ENCODE assay signal across 11 cellular contexts in genomic region chr1:150543500-150544143, GRCh38. TPM values are rescaled to one million over a fixed set of nuclear protein-coding genes. Genes with fewer than 3 reads are reported as not detected.
DNase-seq lines count a peak whose midpoint lies in the region; ATAC-seq, FAIRE-seq and TF ChIP-seq lines count a peak whose summit lies in the region.
"Had no signal": no experiment of that assay in that cellular context is flagged by ENCODE, and none has a peak within 500 bp of the region (broad histone marks: within the 10 kb centered on the region; RNA-seq: fewer than 3 reads in every experiment).

No MANE protein-coding gene starts in this region.

- in situ Hi-C loops in HepG2 (cut with HindIII; ENCODE audit: extremely low pct_ligation_motif_present, low pct_unique_long_range_greater_than_20kb) = no loop called here

- no peak overlapping the region for H3K27ac Mint-ChIP-seq in natural killer cell treated with Interleukin-12 subunit alpha and Interleukin-12 subunit beta and Interleukin-15 and Interleukin-18, amount 100 ng/mL, for 72 hours
- no peak overlapping the region for H3K27ac Mint-ChIP-seq in natural killer cell
- H3K27ac Mint-ChIP-seq in WTC11 = no peak overlapping the region

- H3K4me3 ChIP-seq in adipocyte (ENCODE audit: low read length) = peak overlapping the region; percentile 22
- H3K4me3 ChIP-seq in HepG2 (replicated peaks in 1 of 3; ENCODE audit: insufficient read depth in 1 of 3, low read depth in 2 of 3, low read length in 3 of 3) = peak overlapping the region in 1 of 3 experiments; percentile 46; a peak in 2 of 6 replicates

- peak; percentile 22 for DNase-seq in natural killer cell treated with Interleukin-12 subunit alpha and Interleukin-12 subunit beta and Interleukin-15 and Interleukin-18, amount 100 ng/mL, for 72 hours (ENCODE audit: low spot score)
- DNase-seq in natural killer cell (no peak), adipocyte (ENCODE audit: low read depth) (no peak), HepG2 (ENCODE audit: low spot score) (peak; percentile 74), DMS 273 (lab: John Stamatoyannopoulos, UW; ENCODE audit: unreplicated experiment) (no peak), superior temporal gyrus (ENCODE audit: extremely low spot score) (no peak), WTC11 (ENCODE audit: low spot score) (no peak)
- DNase-seq: ACHN, hypothalamus had no signal

- TF ChIP-seq CTCF in natural killer cell (IDR thresholded peaks at IDR 0.05) = no peak
- TF ChIP-seq CTCF in HepG2 (CRISPR knock-in tag; IDR thresholded peaks at IDR 0.05) = no peak
- TF ChIP-seq CTCF in WTC11 (IDR thresholded peaks at IDR 0.05) = no peak

- no TSS peak for BruUV-seq in HepG2 (replicated peaks; lab: Mats Ljungman, UMichigan)

- POLR2A ChIA-PET in HepG2 (lab: Yijun Ruan, JAX) (interaction anchor here (1.0 to 1.6 kb wide), 4 partner anchors 11 to 36 kb away, joined by 4 to 12 read pairs (median 4); partner anchors contain the start of genes FALEC and MCL1), WTC11 (lab: Charles Lee) (no interaction called here)

- no peak for ATAC-seq in natural killer cell treated with Interleukin-12 subunit alpha and Interleukin-12 subunit beta and Interleukin-15 and Interleukin-18, amount 100 ng/mL, for 72 hours
- ATAC-seq in natural killer cell (no peak), HepG2 (peak; percentile 81), HG03196 (IDR thresholded peaks at IDR 0.05; ENCODE audit: unreplicated experiment) (no peak), WTC11 (no peak)

- peaks cover 5 to 9% of the 10 kb centered on the region in 2 donors for H3K27me3 Mint-ChIP-seq in natural killer cell treated with Interleukin-12 subunit alpha and Interleukin-12 subunit beta and Interleukin-15 and Interleukin-18, amount 100 ng/mL, for 72 hours
- H3K27me3 Mint-ChIP-seq in natural killer cell (ENCODE audit: low read depth in 2 of 2) (peaks cover 0 to 11% of the 10 kb centered on the region in 2 donors), WTC11 (ENCODE audit: low read depth) (peaks cover 22% of the 10 kb centered on the region)

- FAIRE-seq in HepG2 (lab: Jason Lieb, UNC) = peak; percentile 90

- H3K27me3 ChIP-seq in adipocyte (replicated peaks; ENCODE audit: control insufficient read depth, insufficient read depth, low read length) (no peaks in the 10 kb centered on the region), HepG2 (ENCODE audit: control insufficient read depth in 1 of 2, insufficient read depth in 2 of 2, low read length in 2 of 2) (no peaks in the 10 kb centered on the region; a peak in 1 of 5 replicates)

- H4K20me1 ChIP-seq in HepG2 (ENCODE audit: insufficient read depth, low read length) = no peaks in the 10 kb centered on the region

- H3K4me1 ChIP-seq in adipocyte (ENCODE audit: control insufficient read depth, insufficient read depth, low read length) (peaks cover 13% of the 10 kb centered on the region), HepG2 (ENCODE audit: insufficient read depth, low read length) (peaks cover 39% of the 10 kb centered on the region)

- peak overlapping the region; percentile 19 for H3K9ac ChIP-seq in adipocyte (ENCODE audit: low read length)
- no peak overlapping the region for H3K9ac ChIP-seq in HepG2 (ENCODE audit: insufficient read depth, low read depth, low read length)

- no peak for TF ChIP-seq EP300 in HepG2 (IDR thresholded peaks at IDR 0.05; ENCODE audit: low read depth in 2 of 2, low read length in 2 of 2)
- no peak for TF ChIP-seq EP300 in HepG2 (CRISPR knock-in tag; IDR thresholded peaks at IDR 0.05; ENCODE audit: borderline replicate concordance)

- H3K4me3 Mint-ChIP-seq in natural killer cell treated with Interleukin-12 subunit alpha and Interleukin-12 subunit beta and Interleukin-15 and Interleukin-18, amount 100 ng/mL, for 72 hours = no peak overlapping the region
- H3K4me3 Mint-ChIP-seq in natural killer cell (no peak overlapping the region), WTC11 (no peak overlapping the region)

- H3K36me3 Mint-ChIP-seq in natural killer cell treated with Interleukin-12 subunit alpha and Interleukin-12 subunit beta and Interleukin-15 and Interleukin-18, amount 100 ng/mL, for 72 hours = no peaks in the 10 kb centered on the region
- H3K36me3 Mint-ChIP-seq in natural killer cell (no peaks in the 10 kb centered on the region), WTC11 (no peaks in the 10 kb centered on the region)

- TF ChIP-seq RAD21 in HepG2 (CRISPR knock-in tag; IDR thresholded peaks at IDR 0.05) = no peak

- no peaks in the 10 kb centered on the region for H3K9me3 ChIP-seq in adipocyte (ENCODE audit: control insufficient read depth, low read length)
- no peaks in the 10 kb centered on the region for H3K9me3 ChIP-seq in HepG2 (ENCODE audit: low read length)

- no peak overlapping the region for H3K27ac ChIP-seq in HepG2 (ENCODE audit: extremely low read length, insufficient read depth, low read length)

- H2AFZ ChIP-seq in HepG2 (ENCODE audit: low read length) = no peak overlapping the region

- peaks cover 4 to 6% of the 10 kb centered on the region in 2 donors for H3K4me1 Mint-ChIP-seq in natural killer cell treated with Interleukin-12 subunit alpha and Interleukin-12 subunit beta and Interleukin-15 and Interleukin-18, amount 100 ng/mL, for 72 hours (ENCODE audit: low read depth in 2 of 2)
- peaks cover 0 to 4% of the 10 kb centered on the region in 2 donors for H3K4me1 Mint-ChIP-seq in natural killer cell
- H3K4me1 Mint-ChIP-seq in WTC11 = peaks cover 6% of the 10 kb centered on the region

- no peaks in the 10 kb centered on the region for H3K79me2 ChIP-seq in HepG2 (ENCODE audit: insufficient read depth, low read length)

- peak overlapping the region; percentile 71 for H3K4me2 ChIP-seq in HepG2 (ENCODE audit: low read depth, low read length)

- no peaks in the 10 kb centered on the region for H3K36me3 ChIP-seq in adipocyte (ENCODE audit: control insufficient read depth, insufficient read depth, low read length, severe bottlenecking)
- H3K36me3 ChIP-seq in HepG2 (replicated peaks in 1 of 2; ENCODE audit: control insufficient read depth in 1 of 2, insufficient read depth in 2 of 2, low read length in 2 of 2) = no peaks in the 10 kb centered on the region

- WGBS in HepG2 (ENCODE audit: low lambda C conversion rate) = 15% methylated on average over 12 of the region's 13 CpGs

- CTCF ChIA-PET in HepG2 (lab: Yijun Ruan, JAX; ENCODE audit: low intra/inter-chr PET ratio, low total read pairs) (no interaction called here), WTC11 (lab: Charles Lee) (interaction anchor here (1.0 to 1.9 kb wide), 3 partner anchors 8 to 16 kb away, joined by 4 to 11 read pairs (median 7); no protein-coding TSS in a partner anchor)

- no peaks in the 10 kb centered on the region for H3K9me3 Mint-ChIP-seq in natural killer cell treated with Interleukin-12 subunit alpha and Interleukin-12 subunit beta and Interleukin-15 and Interleukin-18, amount 100 ng/mL, for 72 hours
- no peaks in the 10 kb centered on the region for H3K9me3 Mint-ChIP-seq in natural killer cell
- no peaks in the 10 kb centered on the region for H3K9me3 Mint-ChIP-seq in WTC11

- TF ChIP-seq POLR2A in HepG2 (IDR thresholded peaks at IDR 0.05; ENCODE audit: insufficient read depth in 1 of 2, low read depth in 2 of 2, low read length in 2 of 2) = no peak

- intact Hi-C loops in natural killer cell (cut with micrococcal nuclease) (no loop called here), HepG2 (cut with micrococcal nuclease; ENCODE audit: unreplicated experiment) (no loop called here)

RNA-seq across cellular contexts. Expression of gene ADAMTSL4, which starts 5.6 kb away (rescaled TPM):
- 1 to 10 TPM in 1 of 2 donors, under 1 TPM in 1; 0.48 to 1.0 TPM for total RNA-seq in natural killer cell treated with Interleukin-12 subunit alpha and Interleukin-12 subunit beta and Interleukin-15 and Interleukin-18, amount 100 ng/mL, for 72 hours
- 1 to 10 TPM; 1.7 to 2.9 (median 2.9) TPM for total RNA-seq in natural killer cell
- 1.9 and 3.9 TPM in 2 replicates for total RNA-seq in HepG2 (2016; rRNA removed; fragmentation: Illumina TruSeq; extraction: Trizol)
- total RNA-seq in HepG2 (2016; cell fraction: cytosol; rRNA removed; fragmentation: Illumina TruSeq; extraction: Trizol; ENCODE audit: low read depth) = 1.3 and 1.4 TPM in 2 replicates
- total RNA-seq in HepG2 (2016; cell fraction: insoluble cytoplasmic fraction; rRNA removed; fragmentation: Illumina TruSeq; extraction: Trizol) = 1.4 and 3.5 TPM in 2 replicates
- total RNA-seq in HepG2 (2016; cell fraction: membrane; rRNA removed; fragmentation: Illumina TruSeq; extraction: Trizol) = 2.8 TPM in 2 replicates
- 5.1 and 8.0 TPM in 2 replicates for total RNA-seq in HepG2 (2016; cell fraction: nucleus; rRNA removed; fragmentation: Illumina TruSeq; extraction: Trizol)
- polyA plus RNA-seq in HepG2 (2011; rRNA removed) = 15.1 and 16.4 TPM in 2 replicates
- polyA plus RNA-seq in HepG2 (2011; cell fraction: cytosol; rRNA removed) = 7.9 and 8.3 TPM in 2 replicates
- 81.6 and 99.7 TPM in 2 replicates for polyA plus RNA-seq in HepG2 (2011; cell fraction: nucleus; rRNA removed)
- 6.4 and 10.9 TPM in 2 replicates for polyA plus RNA-seq in HepG2 (2012)
- polyA plus RNA-seq in HepG2 (2016; cell fraction: cytosol; fragmentation: Illumina TruSeq; extraction: Trizol; ENCODE audit: low read depth) = 0.93 and 1.3 TPM in 2 replicates
- polyA plus RNA-seq in HepG2 (2016; cell fraction: insoluble cytoplasmic fraction; fragmentation: Illumina TruSeq; extraction: Trizol; ENCODE audit: low read depth) = 4.0 and 4.2 TPM in 2 replicates
- polyA plus RNA-seq in HepG2 (2016; cell fraction: membrane; fragmentation: Illumina TruSeq; extraction: Trizol; ENCODE audit: low read depth) = 3.3 and 3.7 TPM in 2 replicates
- polyA plus RNA-seq in HepG2 (2016; cell fraction: nucleus; fragmentation: Illumina TruSeq; extraction: Trizol; ENCODE audit: insufficient read depth, low read depth) = 32.6 and 38.0 TPM in 2 replicates
- polyA minus RNA-seq in HepG2 (2011; rRNA and poly(A)+ RNA removed; ENCODE audit: low replicate concordance) = 5.9 and 8.8 TPM in 2 replicates
- polyA minus RNA-seq in HepG2 (2011; cell fraction: cytosol; rRNA and poly(A)+ RNA removed) = 5.3 and 6.0 TPM in 2 replicates
- 9.4 TPM in 2 replicates for polyA minus RNA-seq in HepG2 (2011; cell fraction: nucleus; rRNA and poly(A)+ RNA removed)
- 6.6 to 14.7 TPM (median 14.1 TPM) in 3 replicates for total RNA-seq in WTC11 (2021)

RNA-seq across cellular contexts. Expression of gene FALEC, which starts 28.1 kb away (rescaled TPM):
- total RNA-seq in natural killer cell treated with Interleukin-12 subunit alpha and Interleukin-12 subunit beta and Interleukin-15 and Interleukin-18, amount 100 ng/mL, for 72 hours = not detected
- not detected for total RNA-seq in natural killer cell
- 0.71 TPM in 1 of 2 replicates, not detected in the other for total RNA-seq in HepG2 (2016; rRNA removed; fragmentation: Illumina TruSeq; extraction: Trizol)
- total RNA-seq in HepG2 (2016; cell fraction: cytosol; rRNA removed; fragmentation: Illumina TruSeq; extraction: Trizol; ENCODE audit: low read depth) = 1.2 and 1.9 TPM in 2 replicates
- total RNA-seq in HepG2 (2016; cell fraction: insoluble cytoplasmic fraction; rRNA removed; fragmentation: Illumina TruSeq; extraction: Trizol) = 0.40 and 1.6 TPM in 2 replicates
- 1.9 and 2.4 TPM in 2 replicates for total RNA-seq in HepG2 (2016; cell fraction: membrane; rRNA removed; fragmentation: Illumina TruSeq; extraction: Trizol)
- 0.84 TPM in 1 of 2 replicates, not detected in the other for total RNA-seq in HepG2 (2016; cell fraction: nucleus; rRNA removed; fragmentation: Illumina TruSeq; extraction: Trizol)
- polyA plus RNA-seq in HepG2 (2011; rRNA removed) = 0.20 and 0.33 TPM in 2 replicates
- polyA plus RNA-seq in HepG2 (2011; cell fraction: cytosol; rRNA removed) = 0.48 TPM in 1 of 2 replicates, not detected in the other
- polyA plus RNA-seq in HepG2 (2011; cell fraction: nucleus; rRNA removed) = 0.45 TPM in 1 of 2 replicates, not detected in the other
- polyA plus RNA-seq in HepG2 (2012) = 0.41 and 0.44 TPM in 2 replicates
- 1.0 and 1.6 TPM in 2 replicates for polyA plus RNA-seq in HepG2 (2016; cell fraction: cytosol; fragmentation: Illumina TruSeq; extraction: Trizol; ENCODE audit: low read depth)
- 0.53 and 1.0 TPM in 2 replicates for polyA plus RNA-seq in HepG2 (2016; cell fraction: insoluble cytoplasmic fraction; fragmentation: Illumina TruSeq; extraction: Trizol; ENCODE audit: low read depth)
- 0.48 and 1.3 TPM in 2 replicates for polyA plus RNA-seq in HepG2 (2016; cell fraction: membrane; fragmentation: Illumina TruSeq; extraction: Trizol; ENCODE audit: low read depth)
- 3.8 and 3.9 TPM in 2 replicates for polyA plus RNA-seq in HepG2 (2016; cell fraction: nucleus; fragmentation: Illumina TruSeq; extraction: Trizol; ENCODE audit: insufficient read depth, low read depth)
- not detected in 2 replicates for polyA minus RNA-seq in HepG2 (2011; rRNA and poly(A)+ RNA removed; ENCODE audit: low replicate concordance)
- not detected in 2 replicates for polyA minus RNA-seq in HepG2 (2011; cell fraction: cytosol; rRNA and poly(A)+ RNA removed)
- polyA minus RNA-seq in HepG2 (2011; cell fraction: nucleus; rRNA and poly(A)+ RNA removed) = 1.6 TPM in 1 of 2 replicates, not detected in the other
- 0.71 to 1.2 TPM (median 1.0 TPM) in 3 replicates for total RNA-seq in WTC11 (2021)
- total RNA-seq: subcutaneous adipose tissue had no signal

RNA-seq across cellular contexts. Expression of gene ECM1, which starts 35.7 kb away (rescaled TPM):
- total RNA-seq in natural killer cell treated with Interleukin-12 subunit alpha and Interleukin-12 subunit beta and Interleukin-15 and Interleukin-18, amount 100 ng/mL, for 72 hours = 1 to 10 TPM; 1.2 to 1.9 TPM
- under 1 TPM in 2 of 3 donors, not detected in 1; 0.42 to 0.43 TPM for total RNA-seq in natural killer cell
- total RNA-seq in HepG2 (2016; rRNA removed; fragmentation: Illumina TruSeq; extraction: Trizol) = 0.13 and 0.42 TPM in 2 replicates
- total RNA-seq in HepG2 (2016; cell fraction: cytosol; rRNA removed; fragmentation: Illumina TruSeq; extraction: Trizol; ENCODE audit: low read depth) = 0.20 and 0.26 TPM in 2 replicates
- total RNA-seq in HepG2 (2016; cell fraction: insoluble cytoplasmic fraction; rRNA removed; fragmentation: Illumina TruSeq; extraction: Trizol) = 0.32 TPM in 1 of 2 replicates, not detected in the other
- total RNA-seq in HepG2 (2016; cell fraction: membrane; rRNA removed; fragmentation: Illumina TruSeq; extraction: Trizol) = 0.19 and 0.31 TPM in 2 replicates
- total RNA-seq in HepG2 (2016; cell fraction: nucleus; rRNA removed; fragmentation: Illumina TruSeq; extraction: Trizol) = 0.53 and 0.84 TPM in 2 replicates
- polyA plus RNA-seq in HepG2 (2011; rRNA removed) = 1.0 and 1.4 TPM in 2 replicates
- 0.47 and 0.51 TPM in 2 replicates for polyA plus RNA-seq in HepG2 (2011; cell fraction: cytosol; rRNA removed)
- 4.9 and 5.0 TPM in 2 replicates for polyA plus RNA-seq in HepG2 (2011; cell fraction: nucleus; rRNA removed)
- polyA plus RNA-seq in HepG2 (2012) = 0.64 and 1.1 TPM in 2 replicates
- polyA plus RNA-seq in HepG2 (2016; cell fraction: cytosol; fragmentation: Illumina TruSeq; extraction: Trizol; ENCODE audit: low read depth) = 0.29 and 0.53 TPM in 2 replicates
- polyA plus RNA-seq in HepG2 (2016; cell fraction: insoluble cytoplasmic fraction; fragmentation: Illumina TruSeq; extraction: Trizol; ENCODE audit: low read depth) = 0.15 TPM in 1 of 2 replicates, not detected in the other
- polyA plus RNA-seq in HepG2 (2016; cell fraction: membrane; fragmentation: Illumina TruSeq; extraction: Trizol; ENCODE audit: low read depth) = 0.24 and 0.42 TPM in 2 replicates
- 3.5 TPM in 2 replicates for polyA plus RNA-seq in HepG2 (2016; cell fraction: nucleus; fragmentation: Illumina TruSeq; extraction: Trizol; ENCODE audit: insufficient read depth, low read depth)
- polyA minus RNA-seq in HepG2 (2011; rRNA and poly(A)+ RNA removed; ENCODE audit: low replicate concordance) = 0.20 and 8.4 TPM in 2 replicates
- 0.69 TPM in 1 of 2 replicates, not detected in the other for polyA minus RNA-seq in HepG2 (2011; cell fraction: cytosol; rRNA and poly(A)+ RNA removed)
- 0.90 and 0.99 TPM in 2 replicates for polyA minus RNA-seq in HepG2 (2011; cell fraction: nucleus; rRNA and poly(A)+ RNA removed)
- 0.69 to 1.6 TPM (median 0.76 TPM) in 3 replicates for total RNA-seq in WTC11 (2021)

RNA-seq across cellular contexts. Expression of gene MCL1, which starts 35.8 kb away (rescaled TPM):
- 100 to 1,000 TPM; 199 to 333 TPM for total RNA-seq in natural killer cell treated with Interleukin-12 subunit alpha and Interleukin-12 subunit beta and Interleukin-15 and Interleukin-18, amount 100 ng/mL, for 72 hours
- total RNA-seq in natural killer cell (1,000 to 10,000 TPM in 1 of 3 donors, 100 to 1,000 TPM in 2; 929 to 1,396 (median 938) TPM), HepG2 (2016; rRNA removed; fragmentation: Illumina TruSeq; extraction: Trizol) (113 and 125 TPM in 2 replicates), WTC11 (2021) (191 to 212 TPM (median 204 TPM) in 3 replicates)
- 16.3 and 19.0 TPM in 2 replicates for total RNA-seq in HepG2 (2016; cell fraction: cytosol; rRNA removed; fragmentation: Illumina TruSeq; extraction: Trizol; ENCODE audit: low read depth)
- total RNA-seq in HepG2 (2016; cell fraction: insoluble cytoplasmic fraction; rRNA removed; fragmentation: Illumina TruSeq; extraction: Trizol) = 108 and 127 TPM in 2 replicates
- 41.9 and 48.9 TPM in 2 replicates for total RNA-seq in HepG2 (2016; cell fraction: membrane; rRNA removed; fragmentation: Illumina TruSeq; extraction: Trizol)
- 150 and 151 TPM in 2 replicates for total RNA-seq in HepG2 (2016; cell fraction: nucleus; rRNA removed; fragmentation: Illumina TruSeq; extraction: Trizol)
- 69.5 and 70.6 TPM in 2 replicates for polyA plus RNA-seq in HepG2 (2011; rRNA removed)
- polyA plus RNA-seq in HepG2 (2011; cell fraction: cytosol; rRNA removed) = 40.6 and 51.3 TPM in 2 replicates
- polyA plus RNA-seq in HepG2 (2011; cell fraction: nucleus; rRNA removed) = 127 and 138 TPM in 2 replicates
- polyA plus RNA-seq in HepG2 (2012) = 59.5 and 80.1 TPM in 2 replicates
- polyA plus RNA-seq in HepG2 (2016; cell fraction: cytosol; fragmentation: Illumina TruSeq; extraction: Trizol; ENCODE audit: low read depth) = 5.6 and 6.4 TPM in 2 replicates
- 99.4 and 100.0 TPM in 2 replicates for polyA plus RNA-seq in HepG2 (2016; cell fraction: insoluble cytoplasmic fraction; fragmentation: Illumina TruSeq; extraction: Trizol; ENCODE audit: low read depth)
- 21.9 and 23.4 TPM in 2 replicates for polyA plus RNA-seq in HepG2 (2016; cell fraction: membrane; fragmentation: Illumina TruSeq; extraction: Trizol; ENCODE audit: low read depth)
- 207 and 216 TPM in 2 replicates for polyA plus RNA-seq in HepG2 (2016; cell fraction: nucleus; fragmentation: Illumina TruSeq; extraction: Trizol; ENCODE audit: insufficient read depth, low read depth)
- 65.4 and 90.8 TPM in 2 replicates for polyA minus RNA-seq in HepG2 (2011; rRNA and poly(A)+ RNA removed; ENCODE audit: low replicate concordance)
- 72.9 and 73.2 TPM in 2 replicates for polyA minus RNA-seq in HepG2 (2011; cell fraction: cytosol; rRNA and poly(A)+ RNA removed)
- 152 and 196 TPM in 2 replicates for polyA minus RNA-seq in HepG2 (2011; cell fraction: nucleus; rRNA and poly(A)+ RNA removed)

RNA-seq across cellular contexts. Expression of gene TARS2, which starts 56.4 kb away (rescaled TPM):
- total RNA-seq in natural killer cell treated with Interleukin-12 subunit alpha and Interleukin-12 subunit beta and Interleukin-15 and Interleukin-18, amount 100 ng/mL, for 72 hours = 10 to 100 TPM; 31.5 to 59.9 TPM
- 10 to 100 TPM; 34.7 to 50.0 (median 44.9) TPM for total RNA-seq in natural killer cell
- total RNA-seq in HepG2 (2016; rRNA removed; fragmentation: Illumina TruSeq; extraction: Trizol) = 18.9 and 22.8 TPM in 2 replicates
- 8.4 and 12.5 TPM in 2 replicates for total RNA-seq in HepG2 (2016; cell fraction: cytosol; rRNA removed; fragmentation: Illumina TruSeq; extraction: Trizol; ENCODE audit: low read depth)
- total RNA-seq in HepG2 (2016; cell fraction: insoluble cytoplasmic fraction; rRNA removed; fragmentation: Illumina TruSeq; extraction: Trizol) = 15.6 and 22.5 TPM in 2 replicates
- total RNA-seq in HepG2 (2016; cell fraction: membrane; rRNA removed; fragmentation: Illumina TruSeq; extraction: Trizol) = 6.5 and 7.5 TPM in 2 replicates
- total RNA-seq in HepG2 (2016; cell fraction: nucleus; rRNA removed; fragmentation: Illumina TruSeq; extraction: Trizol) = 16.0 and 18.6 TPM in 2 replicates
- 21.3 and 23.6 TPM in 2 replicates for polyA plus RNA-seq in HepG2 (2011; rRNA removed)
- 17.2 and 22.5 TPM in 2 replicates for polyA plus RNA-seq in HepG2 (2011; cell fraction: cytosol; rRNA removed)
- polyA plus RNA-seq in HepG2 (2011; cell fraction: nucleus; rRNA removed) = 28.5 and 36.4 TPM in 2 replicates
- 11.0 and 12.1 TPM in 2 replicates for polyA plus RNA-seq in HepG2 (2012)
- 2.0 and 3.5 TPM in 2 replicates for polyA plus RNA-seq in HepG2 (2016; cell fraction: cytosol; fragmentation: Illumina TruSeq; extraction: Trizol; ENCODE audit: low read depth)
- polyA plus RNA-seq in HepG2 (2016; cell fraction: insoluble cytoplasmic fraction; fragmentation: Illumina TruSeq; extraction: Trizol; ENCODE audit: low read depth) = 16.5 and 17.4 TPM in 2 replicates
- polyA plus RNA-seq in HepG2 (2016; cell fraction: membrane; fragmentation: Illumina TruSeq; extraction: Trizol; ENCODE audit: low read depth) = 4.3 and 5.2 TPM in 2 replicates
- polyA plus RNA-seq in HepG2 (2016; cell fraction: nucleus; fragmentation: Illumina TruSeq; extraction: Trizol; ENCODE audit: insufficient read depth, low read depth) = 24.5 and 28.0 TPM in 2 replicates
- polyA minus RNA-seq in HepG2 (2011; rRNA and poly(A)+ RNA removed; ENCODE audit: low replicate concordance) = 22.4 and 80.2 TPM in 2 replicates
- polyA minus RNA-seq in HepG2 (2011; cell fraction: cytosol; rRNA and poly(A)+ RNA removed) = 6.8 and 10.1 TPM in 2 replicates
- 20.9 and 25.6 TPM in 2 replicates for polyA minus RNA-seq in HepG2 (2011; cell fraction: nucleus; rRNA and poly(A)+ RNA removed)
- total RNA-seq in WTC11 (2021) = 42.9 to 51.1 TPM (median 49.7 TPM) in 3 replicates

Comparison
In these comparisons a context has a peak if more than half of its experiments do, and no peak if none do; other contexts are left out.
1. DNase-seq: peak in natural killer cell treated with Interleukin-12 subunit alpha and Interleukin-12 subunit beta and Interleukin-15 and Interleukin-18, amount 100 ng/mL, for 72 hours (single experiment) and HepG2 (single experiment); none in natural killer cell (single experiment), adipocyte (single experiment), DMS 273 (single experiment), superior temporal gyrus (single experiment) and WTC11 (single experiment).